In the genomic region with DNA sequence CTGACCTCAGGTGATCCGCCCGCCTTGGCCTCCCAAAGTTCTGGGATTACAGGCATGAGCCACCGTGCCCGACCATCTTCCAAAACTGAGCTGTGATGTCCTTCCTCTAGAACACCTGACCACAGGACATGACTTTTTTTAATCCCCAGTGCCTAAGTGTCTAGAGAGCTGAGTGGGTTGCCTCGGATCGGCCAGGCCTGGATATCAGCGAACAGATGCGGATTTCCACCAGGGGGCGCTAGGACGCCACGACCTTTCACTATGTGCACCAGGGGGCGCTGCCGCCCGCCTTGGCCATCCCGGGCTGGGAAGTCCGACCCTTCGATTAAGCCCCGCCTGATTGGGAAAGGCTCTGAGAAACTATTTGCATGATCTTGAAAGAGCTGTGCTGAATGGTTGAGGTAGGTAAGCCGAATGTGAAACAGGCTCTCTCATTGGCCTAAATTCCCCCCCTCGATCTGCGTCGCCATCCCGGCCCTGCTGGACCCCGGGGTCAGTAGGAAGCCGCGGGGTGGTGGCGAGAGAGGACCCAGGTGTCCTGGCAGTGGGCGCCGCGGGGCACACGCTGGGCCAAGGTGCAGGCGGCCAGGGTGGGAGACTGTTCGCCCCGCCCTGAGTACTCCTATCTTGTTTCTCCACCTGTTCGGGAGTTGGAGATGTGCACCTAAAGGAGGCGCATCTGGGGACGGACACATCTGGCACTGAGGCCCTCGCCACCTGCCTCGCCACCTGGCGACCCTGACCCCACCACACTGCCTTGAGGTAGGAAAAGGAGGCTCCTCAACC, we compare ENCODE assay signal across 1 cellular context.
TF ChIP-seq lines count a peak whose summit lies in the region.

A gene with protein sequence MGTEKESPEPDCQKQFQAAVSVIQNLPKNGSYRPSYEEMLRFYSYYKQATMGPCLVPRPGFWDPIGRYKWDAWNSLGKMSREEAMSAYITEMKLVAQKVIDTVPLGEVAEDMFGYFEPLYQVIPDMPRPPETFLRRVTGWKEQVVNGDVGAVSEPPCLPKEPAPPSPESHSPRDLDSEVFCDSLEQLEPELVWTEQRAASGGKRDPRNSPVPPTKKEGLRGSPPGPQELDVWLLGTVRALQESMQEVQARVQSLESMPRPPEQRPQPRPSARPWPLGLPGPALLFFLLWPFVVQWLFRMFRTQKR (plus strand): TSS at position 496 of the 786 bp plus-strand sequence. CDS start 458 bp downstream, outside the sequence.

TF ChIP-seq in GM12878, 131 proteins besides CTCF, POLR2A, EP300 and RAD21 (continued from another document):
- TF ChIP-seq, protein P1, sequence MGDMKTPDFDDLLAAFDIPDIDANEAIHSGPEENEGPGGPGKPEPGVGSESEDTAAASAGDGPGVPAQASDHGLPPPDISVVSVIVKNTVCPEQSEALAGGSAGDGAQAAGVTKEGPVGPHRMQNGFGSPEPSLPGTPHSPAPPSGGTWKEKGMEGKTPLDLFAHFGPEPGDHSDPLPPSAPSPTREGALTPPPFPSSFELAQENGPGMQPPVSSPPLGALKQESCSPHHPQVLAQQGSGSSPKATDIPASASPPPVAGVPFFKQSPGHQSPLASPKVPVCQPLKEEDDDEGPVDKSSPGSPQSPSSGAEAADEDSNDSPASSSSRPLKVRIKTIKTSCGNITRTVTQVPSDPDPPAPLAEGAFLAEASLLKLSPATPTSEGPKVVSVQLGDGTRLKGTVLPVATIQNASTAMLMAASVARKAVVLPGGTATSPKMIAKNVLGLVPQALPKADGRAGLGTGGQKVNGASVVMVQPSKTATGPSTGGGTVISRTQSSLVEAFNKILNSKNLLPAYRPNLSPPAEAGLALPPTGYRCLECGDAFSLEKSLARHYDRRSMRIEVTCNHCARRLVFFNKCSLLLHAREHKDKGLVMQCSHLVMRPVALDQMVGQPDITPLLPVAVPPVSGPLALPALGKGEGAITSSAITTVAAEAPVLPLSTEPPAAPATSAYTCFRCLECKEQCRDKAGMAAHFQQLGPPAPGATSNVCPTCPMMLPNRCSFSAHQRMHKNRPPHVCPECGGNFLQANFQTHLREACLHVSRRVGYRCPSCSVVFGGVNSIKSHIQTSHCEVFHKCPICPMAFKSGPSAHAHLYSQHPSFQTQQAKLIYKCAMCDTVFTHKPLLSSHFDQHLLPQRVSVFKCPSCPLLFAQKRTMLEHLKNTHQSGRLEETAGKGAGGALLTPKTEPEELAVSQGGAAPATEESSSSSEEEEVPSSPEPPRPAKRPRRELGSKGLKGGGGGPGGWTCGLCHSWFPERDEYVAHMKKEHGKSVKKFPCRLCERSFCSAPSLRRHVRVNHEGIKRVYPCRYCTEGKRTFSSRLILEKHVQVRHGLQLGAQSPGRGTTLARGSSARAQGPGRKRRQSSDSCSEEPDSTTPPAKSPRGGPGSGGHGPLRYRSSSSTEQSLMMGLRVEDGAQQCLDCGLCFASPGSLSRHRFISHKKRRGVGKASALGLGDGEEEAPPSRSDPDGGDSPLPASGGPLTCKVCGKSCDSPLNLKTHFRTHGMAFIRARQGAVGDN (IDR thresholded peaks at IDR 0.05): 0 out of 2 replicates have a peak, but pooled peaks have one; percentile 32
- TF ChIP-seq ZNF24 (IDR thresholded peaks at IDR 0.05): peak; percentile 31; the same call in 1 of the 2 replicates
- TF ChIP-seq HCFC1 (IDR thresholded peaks at IDR 0.05; ENCODE audit: low read length): no peak
- peak; percentile 83 for TF ChIP-seq SREBF2 (IDR thresholded peaks at IDR 0.05; ENCODE audit: low read length)
- no peak for TF ChIP-seq SMAD1 (IDR thresholded peaks at IDR 0.05; ENCODE audit: low read depth, partially characterized antibody)
- peak; percentile 49 for TF ChIP-seq FOS (IDR thresholded peaks at IDR 0.05; ENCODE audit: borderline replicate concordance, extremely low read depth, insufficient read length)
- TF ChIP-seq RELA (IDR thresholded peaks at IDR 0.05; ENCODE audit: borderline replicate concordance, partially characterized antibody): no peak
- peak; percentile 82 for TF ChIP-seq NFYA (IDR thresholded peaks at IDR 0.05; ENCODE audit: borderline replicate concordance, low read depth, low read length)
- no peak for TF ChIP-seq GABPA (IDR thresholded peaks at IDR 0.05; ENCODE audit: low read depth)
- TF ChIP-seq, protein P2, sequence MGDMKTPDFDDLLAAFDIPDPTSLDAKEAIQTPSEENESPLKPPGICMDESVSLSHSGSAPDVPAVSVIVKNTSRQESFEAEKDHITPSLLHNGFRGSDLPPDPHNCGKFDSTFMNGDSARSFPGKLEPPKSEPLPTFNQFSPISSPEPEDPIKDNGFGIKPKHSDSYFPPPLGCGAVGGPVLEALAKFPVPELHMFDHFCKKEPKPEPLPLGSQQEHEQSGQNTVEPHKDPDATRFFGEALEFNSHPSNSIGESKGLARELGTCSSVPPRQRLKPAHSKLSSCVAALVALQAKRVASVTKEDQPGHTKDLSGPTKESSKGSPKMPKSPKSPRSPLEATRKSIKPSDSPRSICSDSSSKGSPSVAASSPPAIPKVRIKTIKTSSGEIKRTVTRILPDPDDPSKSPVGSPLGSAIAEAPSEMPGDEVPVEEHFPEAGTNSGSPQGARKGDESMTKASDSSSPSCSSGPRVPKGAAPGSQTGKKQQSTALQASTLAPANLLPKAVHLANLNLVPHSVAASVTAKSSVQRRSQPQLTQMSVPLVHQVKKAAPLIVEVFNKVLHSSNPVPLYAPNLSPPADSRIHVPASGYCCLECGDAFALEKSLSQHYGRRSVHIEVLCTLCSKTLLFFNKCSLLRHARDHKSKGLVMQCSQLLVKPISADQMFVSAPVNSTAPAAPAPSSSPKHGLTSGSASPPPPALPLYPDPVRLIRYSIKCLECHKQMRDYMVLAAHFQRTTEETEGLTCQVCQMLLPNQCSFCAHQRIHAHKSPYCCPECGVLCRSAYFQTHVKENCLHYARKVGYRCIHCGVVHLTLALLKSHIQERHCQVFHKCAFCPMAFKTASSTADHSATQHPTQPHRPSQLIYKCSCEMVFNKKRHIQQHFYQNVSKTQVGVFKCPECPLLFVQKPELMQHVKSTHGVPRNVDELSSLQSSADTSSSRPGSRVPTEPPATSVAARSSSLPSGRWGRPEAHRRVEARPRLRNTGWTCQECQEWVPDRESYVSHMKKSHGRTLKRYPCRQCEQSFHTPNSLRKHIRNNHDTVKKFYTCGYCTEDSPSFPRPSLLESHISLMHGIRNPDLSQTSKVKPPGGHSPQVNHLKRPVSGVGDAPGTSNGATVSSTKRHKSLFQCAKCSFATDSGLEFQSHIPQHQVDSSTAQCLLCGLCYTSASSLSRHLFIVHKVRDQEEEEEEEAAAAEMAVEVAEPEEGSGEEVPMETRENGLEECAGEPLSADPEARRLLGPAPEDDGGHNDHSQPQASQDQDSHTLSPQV (IDR thresholded peaks at IDR 0.05): peak; percentile 98
- TF ChIP-seq STAT1 (conservative IDR thresholded peaks at IDR 0.05): no peak; the same call in 1 of the 2 replicates
- TF ChIP-seq, protein P3, sequence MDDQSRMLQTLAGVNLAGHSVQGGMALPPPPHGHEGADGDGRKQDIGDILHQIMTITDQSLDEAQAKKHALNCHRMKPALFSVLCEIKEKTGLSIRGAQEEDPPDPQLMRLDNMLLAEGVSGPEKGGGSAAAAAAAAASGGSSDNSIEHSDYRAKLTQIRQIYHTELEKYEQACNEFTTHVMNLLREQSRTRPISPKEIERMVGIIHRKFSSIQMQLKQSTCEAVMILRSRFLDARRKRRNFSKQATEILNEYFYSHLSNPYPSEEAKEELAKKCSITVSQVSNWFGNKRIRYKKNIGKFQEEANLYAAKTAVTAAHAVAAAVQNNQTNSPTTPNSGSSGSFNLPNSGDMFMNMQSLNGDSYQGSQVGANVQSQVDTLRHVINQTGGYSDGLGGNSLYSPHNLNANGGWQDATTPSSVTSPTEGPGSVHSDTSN (IDR thresholded peaks at IDR 0.05; ENCODE audit: insufficient replicate concordance, low read depth, low read length): peak; percentile 18
- TF ChIP-seq CHD1 (IDR thresholded peaks at IDR 0.05; ENCODE audit: low read depth, low read length): no peak
- TF ChIP-seq NR2C2 (IDR thresholded peaks at IDR 0.05; ENCODE audit: borderline replicate concordance, control insufficient read depth, insufficient read length, low read depth): no peak
- TF ChIP-seq ZBED1 (IDR thresholded peaks at IDR 0.05; ENCODE audit: borderline replicate concordance): no peak
- TF ChIP-seq, protein P4, sequence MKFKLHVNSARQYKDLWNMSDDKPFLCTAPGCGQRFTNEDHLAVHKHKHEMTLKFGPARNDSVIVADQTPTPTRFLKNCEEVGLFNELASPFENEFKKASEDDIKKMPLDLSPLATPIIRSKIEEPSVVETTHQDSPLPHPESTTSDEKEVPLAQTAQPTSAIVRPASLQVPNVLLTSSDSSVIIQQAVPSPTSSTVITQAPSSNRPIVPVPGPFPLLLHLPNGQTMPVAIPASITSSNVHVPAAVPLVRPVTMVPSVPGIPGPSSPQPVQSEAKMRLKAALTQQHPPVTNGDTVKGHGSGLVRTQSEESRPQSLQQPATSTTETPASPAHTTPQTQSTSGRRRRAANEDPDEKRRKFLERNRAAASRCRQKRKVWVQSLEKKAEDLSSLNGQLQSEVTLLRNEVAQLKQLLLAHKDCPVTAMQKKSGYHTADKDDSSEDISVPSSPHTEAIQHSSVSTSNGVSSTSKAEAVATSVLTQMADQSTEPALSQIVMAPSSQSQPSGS (IDR thresholded peaks at IDR 0.05; ENCODE audit: low read length): no peak
